In genomic region chr2:8234253-8234652, GRCh38 we compare ENCODE assay signal across 12 cellular contexts.
A peak's percentile ranks its signal among the peaks of the same experiment; 100 is the strongest.
DNase-seq lines count a peak whose midpoint lies in the region; ATAC-seq, FAIRE-seq and TF ChIP-seq lines count a peak whose summit lies in the region.
"Had no signal": no experiment of that assay in that cellular context is flagged by ENCODE, and none has a peak within 500 bp of the region (broad histone marks: within the 10 kb centered on the region; RNA-seq: fewer than 3 reads in every experiment).

No MANE protein-coding gene starts in this region.

- CTCF ChIA-PET in GM12878 (lab: Yijun Ruan, JAX), result interaction anchor here (0.9 to 2.0 kb wide), 12 partner anchors 18 to 509 kb away, joined by 3 to 6 read pairs (median 4); no protein-coding TSS in a partner anchor

- H3K4me2 ChIP-seq in GM12878 (ENCODE audit: control insufficient read depth, insufficient read depth), result peak overlapping the region; percentile 64

- no peak overlapping the region for H3K27ac Mint-ChIP-seq in mesothelial cell of epicardium
- no peak overlapping the region for H3K27ac Mint-ChIP-seq in activated T-helper 17 cell treated with anti-CD3 and anti-CD28 coated beads, Interleukin-2, amount 50 U/mL, for 72 hours
- H3K27ac Mint-ChIP-seq: activated naive CD8-positive, alpha-beta T cell treated with anti-CD3 and anti-CD28 coated beads, Interleukin-2, amount 10 ng/mL, durations not matched to agents 7 days and 5 days; CD8-positive, alpha-beta memory T cell had no signal

- H3K36me3 ChIP-seq in GM12878 (ENCODE audit: control insufficient read depth in 2 of 2, insufficient read depth in 2 of 2, low read length in 1 of 2), result no peaks in the 10 kb centered on the region
- H3K36me3 ChIP-seq: SJSA1 had no signal

- BruUV-seq in GM12878 (replicated peaks; lab: Mats Ljungman, UMichigan), result no TSS peak

- in situ Hi-C loops in GM12878 (cut with MboI), result loop anchor here (10.0 kb wide), 1 partner anchor 451 kb away; the partner anchor contains the start of gene ID2

- H3K4me3 ChIP-seq in GM12878, result no peak overlapping the region; the same call in 1 of the 2 replicates
- H3K4me3 ChIP-seq: SJSA1 had no signal

- peaks cover 12% of the 10 kb centered on the region for H3K4me1 Mint-ChIP-seq in mesothelial cell of epicardium
- peaks cover 7% of the 10 kb centered on the region for H3K4me1 Mint-ChIP-seq in activated T-helper 17 cell treated with anti-CD3 and anti-CD28 coated beads, Interleukin-2, amount 50 U/mL, for 72 hours

- RAD21 ChIA-PET in GM12878 (lab: Charles Lee; ENCODE audit: unreplicated experiment), result interaction anchor here (0.7 to 4.1 kb wide), 29 partner anchors 10 to 807 kb away, joined by 3 to 23 read pairs (median 3); no protein-coding TSS in a partner anchor

- TF ChIP-seq POLR2A in GM12878 (IDR thresholded peaks at IDR 0.05; ENCODE audit: low read depth, low read length), result no peak

- intact Hi-C loops in GM12878 (cut with micrococcal nuclease; ENCODE audit: unreplicated experiment), result loop anchor here (1.0 to 10.0 kb wide), 9 partner anchors 69 to 799 kb away; partner anchors contain the start of gene ID2

- peak overlapping the region; percentile 41 for H3K27ac ChIP-seq in GM12878 (ENCODE audit: control insufficient read depth, insufficient read depth)
- H3K27ac ChIP-seq: SJSA1 had no signal

- no peaks in the 10 kb centered on the region for H3K36me3 Mint-ChIP-seq in mesothelial cell of epicardium
- H3K36me3 Mint-ChIP-seq in activated T-helper 17 cell treated with anti-CD3 and anti-CD28 coated beads, Interleukin-2, amount 50 U/mL, for 72 hours (ENCODE audit: low read depth), result peaks cover 9% of the 10 kb centered on the region
- H3K36me3 Mint-ChIP-seq: natural killer cell had no signal

- H3K27me3 ChIP-seq in GM12878 (replicated peaks in 1 of 2; ENCODE audit: control insufficient read depth in 2 of 2, insufficient read depth in 2 of 2, low read length in 1 of 2), result no peaks in the 10 kb centered on the region
- H3K27me3 ChIP-seq: SJSA1 had no signal

- H4K20me1 ChIP-seq in GM12878 (ENCODE audit: control insufficient read depth, insufficient read depth), result no peaks in the 10 kb centered on the region

- 35% methylated on average over 3 of the region's 3 CpGs for WGBS in GM12878 (ENCODE audit: insufficient coverage, insufficient replicate concordance, low lambda C conversion rate, missing lambda C conversion rate)

- FAIRE-seq in GM12878 (lab: Jason Lieb, UNC), result no peak

- no peak for TF ChIP-seq CTCF in GM12878 (IDR thresholded peaks at IDR 0.05 in 2 of 3, conservative IDR thresholded peaks at IDR 0.05 in 1 of 3; ENCODE audit: control insufficient read depth in 2 of 3, extremely low read depth in 1 of 3, insufficient read depth in 1 of 3, low read depth in 3 of 3, low read length in 3 of 3)
- no peak for TF ChIP-seq CTCF in mesothelial cell of epicardium (IDR thresholded peaks at IDR 0.05; ENCODE audit: unreplicated experiment)

- TF ChIP-seq RAD21 in GM12878 (IDR thresholded peaks at IDR 0.05; ENCODE audit: insufficient read depth, low read depth, low read length), result no peak

- POLR2A ChIA-PET in GM12878 (lab: Charles Lee), result interaction anchor here (0.6 to 2.8 kb wide), 8 partner anchors 9 to 181 kb away, joined by 3 to 10 read pairs (median 3); no protein-coding TSS in a partner anchor

- no peak overlapping the region for H3K9ac ChIP-seq in GM12878 (ENCODE audit: control insufficient read depth, insufficient read depth, low read length)

- H3K79me2 ChIP-seq in GM12878 (ENCODE audit: control insufficient read depth, insufficient read depth, low read length), result no peaks in the 10 kb centered on the region

- DNase-seq in GM12878 (ENCODE audit: low read depth, low spot score) (no peak), LoVo (ENCODE audit: low spot score) (no peak), mesothelial cell of epicardium (ENCODE audit: low spot score in 2 of 2, unreplicated experiment in 2 of 2) (no peak)
- no peak for DNase-seq in activated CD8-positive, alpha-beta memory T cell treated with anti-CD3 and anti-CD28 coated beads, Interleukin-2, amount 50 U/mL, for 48 hours
- DNase-seq: activated naive CD8-positive, alpha-beta T cell treated with anti-CD3 and anti-CD28 coated beads, Interleukin-2, amount 10 ng/mL, durations not matched to agents 7 days and 5 days; CD8-positive, alpha-beta memory T cell; natural killer cell had no signal

- no peak overlapping the region; the same call in 1 of the 2 replicates for H2AFZ ChIP-seq in GM12878 (ENCODE audit: control insufficient read depth, low read depth, low read length)

- H3K9me3 ChIP-seq in GM12878 (replicated peaks; ENCODE audit: control insufficient read depth, insufficient read depth, low read length), result peaks cover 2% of the 10 kb centered on the region
- H3K9me3 ChIP-seq: SJSA1 had no signal

- ATAC-seq in GM18499 (IDR thresholded peaks at IDR 0.05; ENCODE audit: insufficient read depth, unreplicated experiment) (peak; percentile 23), GM21526 (IDR thresholded peaks at IDR 0.05; ENCODE audit: low FRiP score, unreplicated experiment) (peak; percentile 31), HG03432 (IDR thresholded peaks at IDR 0.05; ENCODE audit: unreplicated experiment) (peak; percentile 48), GM12878 (peak; percentile 40)
- ATAC-seq in activated T-helper 17 cell treated with anti-CD3 and anti-CD28 coated beads, Interleukin-2, amount 50 U/mL, for 72 hours (replicated peaks), result no peak

- no peak overlapping the region for H3K4me3 Mint-ChIP-seq in mesothelial cell of epicardium
- no peak overlapping the region for H3K4me3 Mint-ChIP-seq in activated T-helper 17 cell treated with anti-CD3 and anti-CD28 coated beads, Interleukin-2, amount 50 U/mL, for 72 hours
- H3K4me3 Mint-ChIP-seq: activated naive CD8-positive, alpha-beta T cell treated with anti-CD3 and anti-CD28 coated beads, Interleukin-2, amount 10 ng/mL, durations not matched to agents 7 days and 5 days had no signal

- no peaks in the 10 kb centered on the region for H3K9me3 Mint-ChIP-seq in mesothelial cell of epicardium
- H3K9me3 Mint-ChIP-seq in activated T-helper 17 cell treated with anti-CD3 and anti-CD28 coated beads, Interleukin-2, amount 50 U/mL, for 72 hours, result no peaks in the 10 kb centered on the region
- H3K9me3 Mint-ChIP-seq: CD8-positive, alpha-beta memory T cell; natural killer cell had no signal

- H3K4me1 ChIP-seq in GM12878 (ENCODE audit: control insufficient read depth, insufficient read depth, low read length), result peaks cover 43% of the 10 kb centered on the region

- TF ChIP-seq EP300 in GM12878 (IDR thresholded peaks at IDR 0.05; ENCODE audit: borderline replicate concordance in 1 of 2, control insufficient read depth in 1 of 2, low read depth in 2 of 2, low read length in 2 of 2), result peak in 1 of 2 experiments; percentile 60; a peak in 2 of 4 replicates

- SMC1A ChIA-PET in GM12878 (lab: Charles Lee; ENCODE audit: uncharacterized antibody, unreplicated experiment), result interaction anchor here (0.6 to 9.8 kb wide), 36 partner anchors 11 to 806 kb away, joined by 3 to 125 read pairs (median 4); no protein-coding TSS in a partner anchor

- peaks cover 2% of the 10 kb centered on the region for H3K27me3 Mint-ChIP-seq in mesothelial cell of epicardium (ENCODE audit: low read depth)
- no peaks in the 10 kb centered on the region for H3K27me3 Mint-ChIP-seq in activated T-helper 17 cell treated with anti-CD3 and anti-CD28 coated beads, Interleukin-2, amount 50 U/mL, for 72 hours

TF ChIP-seq in GM12878, 131 proteins besides CTCF, POLR2A, EP300 and RAD21 (continues in another document):
- peak; percentile 37; the same call in 1 of the 2 replicates for TF ChIP-seq CREB1 (IDR thresholded peaks at IDR 0.05; ENCODE audit: low read depth)
- TF ChIP-seq IKZF1 (conservative IDR thresholded peaks at IDR 0.05), result peak; percentile 80; the same call in 1 of the 2 replicates
- no peak for TF ChIP-seq ATF2 (IDR thresholded peaks at IDR 0.05; ENCODE audit: low read length)
- TF ChIP-seq PML (IDR thresholded peaks at IDR 0.05; ENCODE audit: low read length), result no peak; the same call in 1 of the 2 replicates
- no peak for TF ChIP-seq BHLHE40 (IDR thresholded peaks at IDR 0.05; ENCODE audit: borderline replicate concordance in 1 of 2, low read depth in 2 of 2, low read length in 1 of 2)
- TF ChIP-seq HSF1 (IDR thresholded peaks at IDR 0.05; ENCODE audit: low read depth, low read length), result no peak
- TF ChIP-seq GATAD2B (conservative IDR thresholded peaks at IDR 0.05; ENCODE audit: low read depth), result no peak
- 0 out of 2 replicates have a peak, but pooled peaks have one; percentile 9 for TF ChIP-seq GABPA (IDR thresholded peaks at IDR 0.05; ENCODE audit: low read depth)
- TF ChIP-seq MEF2A (IDR thresholded peaks at IDR 0.05; ENCODE audit: insufficient read depth, low read depth, low read length), result no peak
- no peak for TF ChIP-seq POLR2AphosphoS2 (IDR thresholded peaks at IDR 0.05; ENCODE audit: low read depth, low read length)
- no peak for TF ChIP-seq MTA2 (IDR thresholded peaks at IDR 0.05; ENCODE audit: low read depth)
- 0 out of 2 replicates have a peak, but pooled peaks have one; percentile 6 for TF ChIP-seq SMARCA5 (IDR thresholded peaks at IDR 0.05)
- no peak for TF ChIP-seq ASH2L (IDR thresholded peaks at IDR 0.05; ENCODE audit: borderline replicate concordance, low read depth)
- peak in 1 of 2 experiments; percentile 87; a peak in 2 of 4 replicates for TF ChIP-seq ETV6 (conservative IDR thresholded peaks at IDR 0.05 in 1 of 2, IDR thresholded peaks at IDR 0.05 in 1 of 2; ENCODE audit: borderline replicate concordance in 1 of 2, low read depth in 1 of 2)
